14 cellular contexts compared by ENCODE assay signal in the genomic region with DNA sequence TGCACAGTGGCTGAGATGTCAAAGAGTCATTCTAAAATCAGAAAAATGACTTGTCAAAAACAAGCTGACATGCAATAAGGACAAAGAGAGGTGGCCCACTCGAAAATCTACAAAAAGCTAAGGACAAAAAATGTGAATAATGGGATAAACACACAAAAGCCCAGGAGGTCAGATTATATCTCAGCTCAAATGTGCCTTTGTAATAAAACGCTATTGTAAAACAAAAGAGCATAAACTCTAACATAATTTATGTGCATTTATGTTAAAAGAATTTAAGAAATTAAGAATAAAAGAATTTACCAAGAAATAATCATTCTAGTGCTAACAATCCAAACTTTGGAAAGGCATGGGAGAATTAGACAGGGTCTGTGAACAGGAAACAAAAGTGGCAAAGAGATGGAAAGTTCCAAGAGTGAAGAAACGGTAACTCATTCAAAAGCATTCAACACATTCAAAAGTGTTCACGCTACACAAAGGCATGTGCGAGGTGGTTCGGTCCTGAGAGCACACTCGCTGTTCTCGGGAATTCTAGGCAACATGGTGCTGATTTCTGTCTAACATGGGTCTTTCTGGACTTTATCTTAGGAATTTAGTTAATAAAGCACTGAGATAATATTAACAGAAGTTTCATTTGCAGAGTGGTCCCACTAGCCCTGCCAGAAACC.
DNase-seq lines count a peak whose midpoint lies in the region; ATAC-seq and TF ChIP-seq lines count a peak whose summit lies in the region.
"Had no signal": no experiment of that assay in that cellular context is flagged by ENCODE, and none has a peak within 500 bp of the region (broad histone marks: within the 10 kb centered on the region; RNA-seq: fewer than 3 reads in every experiment).

No MANE protein-coding gene starts in this region.

- peaks cover 60% of the 10 kb centered on the region for H3K4me1 Mint-ChIP-seq in brain

- H3K4me3 ChIP-seq in HAP-1 = no peak overlapping the region
- H3K4me3 ChIP-seq in right lobe of liver = no peak overlapping the region
- H3K4me3 ChIP-seq in prostate gland = no peak overlapping the region
- H3K4me3 ChIP-seq in left lung = no peak overlapping the region
- H3K4me3 ChIP-seq: MG63, Peyer's patch had no signal

- no peak for ATAC-seq in right lobe of liver
- ATAC-seq in left lung = no peak

- peak; percentile 67 to 93 for DNase-seq in HAP-1 (ENCODE audit: low spot score in 2 of 2)
- no peak for DNase-seq in right lobe of liver
- DNase-seq in prostate gland (ENCODE audit: low spot score) = no peak
- no peak for DNase-seq in foreskin melanocyte
- DNase-seq in left lung = no peak
- no peak for DNase-seq in NCI-H146 (lab: John Stamatoyannopoulos, UW)
- DNase-seq: CD4-positive, CD25-positive, alpha-beta regulatory T cell; GOT3; HFFc6; MG63; SHP77 had no signal

- H3K4me1 ChIP-seq in HAP-1 (peaks cover 33% of the 10 kb centered on the region), right lobe of liver (peaks cover 0 to 24% (median 11%) of the 10 kb centered on the region in 4 donors), prostate gland (replicated peaks) (peaks cover 2% of the 10 kb centered on the region), left lung (peaks cover 3 to 33% of the 10 kb centered on the region in 2 donors)

- peak overlapping the region in 4 of 5 experiments; percentile 16 to 62 (median 33) for H3K27ac Mint-ChIP-seq in brain
- H3K27ac Mint-ChIP-seq: CD4-positive, CD25-positive, alpha-beta regulatory T cell; HFFc6 had no signal

- peaks cover 0 to 2% (median 0%) of the 10 kb centered on the region in 5 experiments for H3K9me3 Mint-ChIP-seq in brain
- H3K9me3 Mint-ChIP-seq: CD4-positive, CD25-positive, alpha-beta regulatory T cell; HFFc6 had no signal

- TF ChIP-seq CTCF in brain (conservative IDR thresholded peaks at IDR 0.05) (no peak), right lobe of liver (IDR thresholded peaks at IDR 0.05) (no peak), prostate gland (IDR thresholded peaks at IDR 0.05) (no peak), left lung (IDR thresholded peaks at IDR 0.05) (no peak)

- peak overlapping the region in 1 of 5 experiments; percentile 5 for H3K4me3 Mint-ChIP-seq in brain
- H3K4me3 Mint-ChIP-seq: HFFc6 had no signal

- no peaks in the 10 kb centered on the region for H3K27me3 Mint-ChIP-seq in brain

- H3K36me3 Mint-ChIP-seq in brain = no peaks in the 10 kb centered on the region
- H3K36me3 Mint-ChIP-seq: CD4-positive, CD25-positive, alpha-beta regulatory T cell had no signal

- 94% methylated on average over 8 of the region's 8 CpGs for WGBS in right lobe of liver (ENCODE audit: insufficient coverage, low coverage, low lambda C conversion rate, missing lambda C conversion rate)
- 86% methylated on average over 8 of the region's 8 CpGs for WGBS in prostate gland

- in situ Hi-C loops in HAP-1 (cut with MboI; ENCODE audit: low sequenced_read_pairs) = loop anchor here (5.0 to 10.0 kb wide), 3 partner anchors 262 to 605 kb away; no protein-coding TSS in a partner anchor

- TF ChIP-seq POLR2A in right lobe of liver (IDR thresholded peaks at IDR 0.05) (no peak), prostate gland (IDR thresholded peaks at IDR 0.05) (no peak)

- H3K36me3 ChIP-seq in HAP-1 (replicated peaks) (no peaks in the 10 kb centered on the region), right lobe of liver (no peaks in the 10 kb centered on the region), prostate gland (no peaks in the 10 kb centered on the region), left lung (no peaks in the 10 kb centered on the region)
- H3K36me3 ChIP-seq: MG63, Peyer's patch had no signal

- intact Hi-C loops in right lobe of liver (cut with DNase I) (loop anchor here (10.0 kb wide), 5 partner anchors 175 to 605 kb away; no protein-coding TSS in a partner anchor), prostate gland (cut with DNase I) (loop anchor here (5.0 to 10.0 kb wide), 4 partner anchors 185 to 1455 kb away; partner anchors contain the start of genes POMP and SLC7A1), left lung (cut with DNase I) (loop anchor here in 1 of 2 donors (5.0 to 10.0 kb wide), 3 partner anchors 262 to 602 kb away; no protein-coding TSS in a partner anchor)

- no peaks in the 10 kb centered on the region for H3K9me3 ChIP-seq in HAP-1
- no peaks in the 10 kb centered on the region for H3K9me3 ChIP-seq in right lobe of liver
- H3K9me3 ChIP-seq in prostate gland = no peaks in the 10 kb centered on the region
- no peaks in the 10 kb centered on the region for H3K9me3 ChIP-seq in left lung
- H3K9me3 ChIP-seq: MG63, Peyer's patch had no signal

- peak overlapping the region; percentile 12 to 88 (median 81) for H3K27ac ChIP-seq in right lobe of liver
- peak overlapping the region; percentile 42 to 43 for H3K27ac ChIP-seq in prostate gland
- H3K27ac ChIP-seq in left lung = no peak overlapping the region
- H3K27ac ChIP-seq: KMS-11 had no signal

- H3K27me3 ChIP-seq in HAP-1 (ENCODE audit: low read depth) (no peaks in the 10 kb centered on the region), right lobe of liver (no peaks in the 10 kb centered on the region), prostate gland (replicated peaks; ENCODE audit: insufficient read depth) (no peaks in the 10 kb centered on the region), left lung (no peaks in the 10 kb centered on the region)
- H3K27me3 ChIP-seq: MG63, Peyer's patch had no signal

Comparison
In these comparisons a context has a peak if more than half of its experiments do, and no peak if none do; other contexts are left out.
1. DNase-seq: peak in HAP-1 (2 of 2); none in right lobe of liver (0 of 3), prostate gland (single experiment), foreskin melanocyte (single experiment), left lung (0 of 2) and NCI-H146 (single experiment).
2. H3K27ac ChIP-seq: peak in right lobe of liver (3 of 3) and prostate gland (2 of 2); none in left lung (0 of 2).